ENCODE assay signal across 1 cellular context in the genomic region with DNA sequence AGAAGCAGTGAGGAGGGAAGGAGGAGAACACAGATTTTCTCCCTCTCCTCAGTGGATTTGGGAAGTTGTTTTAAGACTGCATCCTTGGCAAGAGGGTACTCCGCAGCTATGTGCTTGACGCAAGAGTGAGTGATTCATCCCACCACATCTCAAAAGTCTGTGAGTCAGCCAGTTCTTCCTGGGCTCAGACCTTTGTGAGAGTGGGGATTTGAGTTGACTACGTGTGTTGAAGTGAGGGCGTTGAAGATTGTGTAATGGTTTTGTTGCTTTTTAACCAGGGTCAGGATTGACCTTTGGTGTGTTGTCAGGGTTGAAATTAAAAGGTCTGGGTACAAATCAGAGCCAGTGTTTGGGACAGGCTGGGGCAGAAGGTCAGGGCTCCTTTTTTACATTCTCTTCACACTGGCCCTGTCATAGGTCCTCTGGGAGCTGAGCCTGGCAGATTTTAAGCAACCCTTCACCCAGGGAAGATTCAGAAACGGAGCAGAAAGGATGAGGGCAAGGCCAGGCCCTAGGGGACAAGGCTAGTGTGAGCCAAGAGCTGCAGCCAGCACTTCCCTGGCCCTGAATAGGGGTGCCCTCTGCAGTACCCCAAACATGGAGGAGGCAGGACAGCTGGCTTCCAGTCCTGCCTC.
TF ChIP-seq lines count a peak whose summit lies in the region.

No MANE protein-coding gene starts in this region.

TF ChIP-seq in HepG2, 621 proteins besides CTCF, POLR2A, EP300 and RAD21 (continued from another document and continues in another):
- TF ChIP-seq, protein P1, sequence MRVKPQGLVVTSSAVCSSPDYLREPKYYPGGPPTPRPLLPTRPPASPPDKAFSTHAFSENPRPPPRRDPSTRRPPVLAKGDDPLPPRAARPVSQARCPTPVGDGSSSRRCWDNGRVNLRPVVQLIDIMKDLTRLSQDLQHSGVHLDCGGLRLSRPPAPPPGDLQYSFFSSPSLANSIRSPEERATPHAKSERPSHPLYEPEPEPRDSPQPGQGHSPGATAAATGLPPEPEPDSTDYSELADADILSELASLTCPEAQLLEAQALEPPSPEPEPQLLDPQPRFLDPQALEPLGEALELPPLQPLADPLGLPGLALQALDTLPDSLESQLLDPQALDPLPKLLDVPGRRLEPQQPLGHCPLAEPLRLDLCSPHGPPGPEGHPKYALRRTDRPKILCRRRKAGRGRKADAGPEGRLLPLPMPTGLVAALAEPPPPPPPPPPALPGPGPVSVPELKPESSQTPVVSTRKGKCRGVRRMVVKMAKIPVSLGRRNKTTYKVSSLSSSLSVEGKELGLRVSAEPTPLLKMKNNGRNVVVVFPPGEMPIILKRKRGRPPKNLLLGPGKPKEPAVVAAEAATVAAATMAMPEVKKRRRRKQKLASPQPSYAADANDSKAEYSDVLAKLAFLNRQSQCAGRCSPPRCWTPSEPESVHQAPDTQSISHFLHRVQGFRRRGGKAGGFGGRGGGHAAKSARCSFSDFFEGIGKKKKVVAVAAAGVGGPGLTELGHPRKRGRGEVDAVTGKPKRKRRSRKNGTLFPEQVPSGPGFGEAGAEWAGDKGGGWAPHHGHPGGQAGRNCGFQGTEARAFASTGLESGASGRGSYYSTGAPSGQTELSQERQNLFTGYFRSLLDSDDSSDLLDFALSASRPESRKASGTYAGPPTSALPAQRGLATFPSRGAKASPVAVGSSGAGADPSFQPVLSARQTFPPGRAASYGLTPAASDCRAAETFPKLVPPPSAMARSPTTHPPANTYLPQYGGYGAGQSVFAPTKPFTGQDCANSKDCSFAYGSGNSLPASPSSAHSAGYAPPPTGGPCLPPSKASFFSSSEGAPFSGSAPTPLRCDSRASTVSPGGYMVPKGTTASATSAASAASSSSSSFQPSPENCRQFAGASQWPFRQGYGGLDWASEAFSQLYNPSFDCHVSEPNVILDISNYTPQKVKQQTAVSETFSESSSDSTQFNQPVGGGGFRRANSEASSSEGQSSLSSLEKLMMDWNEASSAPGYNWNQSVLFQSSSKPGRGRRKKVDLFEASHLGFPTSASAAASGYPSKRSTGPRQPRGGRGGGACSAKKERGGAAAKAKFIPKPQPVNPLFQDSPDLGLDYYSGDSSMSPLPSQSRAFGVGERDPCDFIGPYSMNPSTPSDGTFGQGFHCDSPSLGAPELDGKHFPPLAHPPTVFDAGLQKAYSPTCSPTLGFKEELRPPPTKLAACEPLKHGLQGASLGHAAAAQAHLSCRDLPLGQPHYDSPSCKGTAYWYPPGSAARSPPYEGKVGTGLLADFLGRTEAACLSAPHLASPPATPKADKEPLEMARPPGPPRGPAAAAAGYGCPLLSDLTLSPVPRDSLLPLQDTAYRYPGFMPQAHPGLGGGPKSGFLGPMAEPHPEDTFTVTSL (CRISPR knock-in tag; IDR thresholded peaks at IDR 0.05; ENCODE audit: borderline replicate concordance), result peak; percentile 96
- TF ChIP-seq ZNF224 (CRISPR knock-in tag; IDR thresholded peaks at IDR 0.05) (no peak), POLR2G (IDR thresholded peaks at IDR 0.05; ENCODE audit: low read depth, low read length) (no peak), TOE1 (CRISPR knock-in tag; IDR thresholded peaks at IDR 0.05) (0 out of 2 replicates have a peak, but pooled peaks have one; percentile 29), ZNF205 (CRISPR knock-in tag; IDR thresholded peaks at IDR 0.05) (peak; percentile 72; the same call in 1 of the 2 replicates), KDM1A (CRISPR knock-in tag; IDR thresholded peaks at IDR 0.05) (peak; percentile 86), ZFP36L1 (CRISPR knock-in tag; IDR thresholded peaks at IDR 0.05) (0 out of 2 replicates have a peak, but pooled peaks have one; percentile 50), SNAPC2 (CRISPR knock-in tag; IDR thresholded peaks at IDR 0.05) (peak; percentile 83; the same call in 1 of the 2 replicates), ZNF670 (CRISPR knock-in tag; IDR thresholded peaks at IDR 0.05; ENCODE audit: borderline replicate concordance) (peak; percentile 77; the same call in 1 of the 2 replicates), ZNF878 (CRISPR knock-in tag; IDR thresholded peaks at IDR 0.05) (peak; percentile 91), GATAD2A (CRISPR knock-in tag; IDR thresholded peaks at IDR 0.05) (peak; percentile 94), ZNF563 (CRISPR knock-in tag; IDR thresholded peaks at IDR 0.05) (0 out of 2 replicates have a peak, but pooled peaks have one; percentile 37), ATRX (CRISPR knock-in tag; IDR thresholded peaks at IDR 0.05; ENCODE audit: borderline replicate concordance) (no peak), DNMT1 (CRISPR knock-in tag; IDR thresholded peaks at IDR 0.05) (no peak), ETV5 (CRISPR knock-in tag; IDR thresholded peaks at IDR 0.05; ENCODE audit: borderline replicate concordance) (peak; percentile 62; the same call in 1 of the 2 replicates), ZNF274 (CRISPR knock-in tag; IDR thresholded peaks at IDR 0.05) (no peak), NR2F6 (IDR thresholded peaks at IDR 0.05) (peak; percentile 99), NR2F6 (CRISPR knock-in tag; IDR thresholded peaks at IDR 0.05) (peak; percentile 99), ZNF317 (CRISPR knock-in tag; IDR thresholded peaks at IDR 0.05) (peak; percentile 78; the same call in 1 of the 2 replicates), BCL6 (CRISPR knock-in tag; IDR thresholded peaks at IDR 0.05) (peak; percentile 84), ARNTL (CRISPR knock-in tag; IDR thresholded peaks at IDR 0.05) (peak; percentile 55; the same call in 1 of the 2 replicates), MIER2 (CRISPR knock-in tag; IDR thresholded peaks at IDR 0.05) (peak; percentile 84)
- TF ChIP-seq, protein P2, sequence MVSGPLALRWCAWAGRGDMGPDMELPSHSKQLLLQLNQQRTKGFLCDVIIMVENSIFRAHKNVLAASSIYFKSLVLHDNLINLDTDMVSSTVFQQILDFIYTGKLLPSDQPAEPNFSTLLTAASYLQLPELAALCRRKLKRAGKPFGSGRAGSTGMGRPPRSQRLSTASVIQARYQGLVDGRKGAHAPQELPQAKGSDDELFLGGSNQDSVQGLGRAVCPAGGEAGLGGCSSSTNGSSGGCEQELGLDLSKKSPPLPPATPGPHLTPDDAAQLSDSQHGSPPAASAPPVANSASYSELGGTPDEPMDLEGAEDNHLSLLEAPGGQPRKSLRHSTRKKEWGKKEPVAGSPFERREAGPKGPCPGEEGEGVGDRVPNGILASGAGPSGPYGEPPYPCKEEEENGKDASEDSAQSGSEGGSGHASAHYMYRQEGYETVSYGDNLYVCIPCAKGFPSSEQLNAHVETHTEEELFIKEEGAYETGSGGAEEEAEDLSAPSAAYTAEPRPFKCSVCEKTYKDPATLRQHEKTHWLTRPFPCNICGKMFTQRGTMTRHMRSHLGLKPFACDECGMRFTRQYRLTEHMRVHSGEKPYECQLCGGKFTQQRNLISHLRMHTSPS (CRISPR knock-in tag; IDR thresholded peaks at IDR 0.05; ENCODE audit: low read depth), result peak; percentile 18; the same call in 1 of the 2 replicates
- TF ChIP-seq, protein P3, sequence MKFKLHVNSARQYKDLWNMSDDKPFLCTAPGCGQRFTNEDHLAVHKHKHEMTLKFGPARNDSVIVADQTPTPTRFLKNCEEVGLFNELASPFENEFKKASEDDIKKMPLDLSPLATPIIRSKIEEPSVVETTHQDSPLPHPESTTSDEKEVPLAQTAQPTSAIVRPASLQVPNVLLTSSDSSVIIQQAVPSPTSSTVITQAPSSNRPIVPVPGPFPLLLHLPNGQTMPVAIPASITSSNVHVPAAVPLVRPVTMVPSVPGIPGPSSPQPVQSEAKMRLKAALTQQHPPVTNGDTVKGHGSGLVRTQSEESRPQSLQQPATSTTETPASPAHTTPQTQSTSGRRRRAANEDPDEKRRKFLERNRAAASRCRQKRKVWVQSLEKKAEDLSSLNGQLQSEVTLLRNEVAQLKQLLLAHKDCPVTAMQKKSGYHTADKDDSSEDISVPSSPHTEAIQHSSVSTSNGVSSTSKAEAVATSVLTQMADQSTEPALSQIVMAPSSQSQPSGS (CRISPR knock-in tag; IDR thresholded peaks at IDR 0.05), result peak; percentile 80
- TF ChIP-seq, protein P4, sequence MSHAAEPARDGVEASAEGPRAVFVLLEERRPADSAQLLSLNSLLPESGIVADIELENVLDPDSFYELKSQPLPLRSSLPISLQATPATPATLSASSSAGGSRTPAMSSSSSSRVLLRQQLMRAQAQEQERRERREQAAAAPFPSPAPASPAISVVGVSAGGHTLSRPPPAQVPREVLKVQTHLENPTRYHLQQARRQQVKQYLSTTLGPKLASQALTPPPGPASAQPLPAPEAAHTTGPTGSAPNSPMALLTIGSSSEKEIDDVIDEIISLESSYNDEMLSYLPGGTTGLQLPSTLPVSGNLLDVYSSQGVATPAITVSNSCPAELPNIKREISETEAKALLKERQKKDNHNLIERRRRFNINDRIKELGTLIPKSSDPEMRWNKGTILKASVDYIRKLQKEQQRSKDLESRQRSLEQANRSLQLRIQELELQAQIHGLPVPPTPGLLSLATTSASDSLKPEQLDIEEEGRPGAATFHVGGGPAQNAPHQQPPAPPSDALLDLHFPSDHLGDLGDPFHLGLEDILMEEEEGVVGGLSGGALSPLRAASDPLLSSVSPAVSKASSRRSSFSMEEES (CRISPR knock-in tag; IDR thresholded peaks at IDR 0.05), result 0 out of 2 replicates have a peak, but pooled peaks have one; percentile 57
- TF ChIP-seq, protein P5, sequence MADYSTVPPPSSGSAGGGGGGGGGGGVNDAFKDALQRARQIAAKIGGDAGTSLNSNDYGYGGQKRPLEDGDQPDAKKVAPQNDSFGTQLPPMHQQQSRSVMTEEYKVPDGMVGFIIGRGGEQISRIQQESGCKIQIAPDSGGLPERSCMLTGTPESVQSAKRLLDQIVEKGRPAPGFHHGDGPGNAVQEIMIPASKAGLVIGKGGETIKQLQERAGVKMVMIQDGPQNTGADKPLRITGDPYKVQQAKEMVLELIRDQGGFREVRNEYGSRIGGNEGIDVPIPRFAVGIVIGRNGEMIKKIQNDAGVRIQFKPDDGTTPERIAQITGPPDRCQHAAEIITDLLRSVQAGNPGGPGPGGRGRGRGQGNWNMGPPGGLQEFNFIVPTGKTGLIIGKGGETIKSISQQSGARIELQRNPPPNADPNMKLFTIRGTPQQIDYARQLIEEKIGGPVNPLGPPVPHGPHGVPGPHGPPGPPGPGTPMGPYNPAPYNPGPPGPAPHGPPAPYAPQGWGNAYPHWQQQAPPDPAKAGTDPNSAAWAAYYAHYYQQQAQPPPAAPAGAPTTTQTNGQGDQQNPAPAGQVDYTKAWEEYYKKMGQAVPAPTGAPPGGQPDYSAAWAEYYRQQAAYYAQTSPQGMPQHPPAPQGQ (CRISPR knock-in tag; IDR thresholded peaks at IDR 0.05; ENCODE audit: borderline replicate concordance), result no peak; the same call in 1 of the 2 replicates
- TF ChIP-seq, protein P6, sequence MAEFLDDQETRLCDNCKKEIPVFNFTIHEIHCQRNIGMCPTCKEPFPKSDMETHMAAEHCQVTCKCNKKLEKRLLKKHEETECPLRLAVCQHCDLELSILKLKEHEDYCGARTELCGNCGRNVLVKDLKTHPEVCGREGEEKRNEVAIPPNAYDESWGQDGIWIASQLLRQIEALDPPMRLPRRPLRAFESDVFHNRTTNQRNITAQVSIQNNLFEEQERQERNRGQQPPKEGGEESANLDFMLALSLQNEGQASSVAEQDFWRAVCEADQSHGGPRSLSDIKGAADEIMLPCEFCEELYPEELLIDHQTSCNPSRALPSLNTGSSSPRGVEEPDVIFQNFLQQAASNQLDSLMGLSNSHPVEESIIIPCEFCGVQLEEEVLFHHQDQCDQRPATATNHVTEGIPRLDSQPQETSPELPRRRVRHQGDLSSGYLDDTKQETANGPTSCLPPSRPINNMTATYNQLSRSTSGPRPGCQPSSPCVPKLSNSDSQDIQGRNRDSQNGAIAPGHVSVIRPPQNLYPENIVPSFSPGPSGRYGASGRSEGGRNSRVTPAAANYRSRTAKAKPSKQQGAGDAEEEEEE (CRISPR knock-in tag; IDR thresholded peaks at IDR 0.05; ENCODE audit: borderline replicate concordance), result no peak
- TF ChIP-seq, protein P7, sequence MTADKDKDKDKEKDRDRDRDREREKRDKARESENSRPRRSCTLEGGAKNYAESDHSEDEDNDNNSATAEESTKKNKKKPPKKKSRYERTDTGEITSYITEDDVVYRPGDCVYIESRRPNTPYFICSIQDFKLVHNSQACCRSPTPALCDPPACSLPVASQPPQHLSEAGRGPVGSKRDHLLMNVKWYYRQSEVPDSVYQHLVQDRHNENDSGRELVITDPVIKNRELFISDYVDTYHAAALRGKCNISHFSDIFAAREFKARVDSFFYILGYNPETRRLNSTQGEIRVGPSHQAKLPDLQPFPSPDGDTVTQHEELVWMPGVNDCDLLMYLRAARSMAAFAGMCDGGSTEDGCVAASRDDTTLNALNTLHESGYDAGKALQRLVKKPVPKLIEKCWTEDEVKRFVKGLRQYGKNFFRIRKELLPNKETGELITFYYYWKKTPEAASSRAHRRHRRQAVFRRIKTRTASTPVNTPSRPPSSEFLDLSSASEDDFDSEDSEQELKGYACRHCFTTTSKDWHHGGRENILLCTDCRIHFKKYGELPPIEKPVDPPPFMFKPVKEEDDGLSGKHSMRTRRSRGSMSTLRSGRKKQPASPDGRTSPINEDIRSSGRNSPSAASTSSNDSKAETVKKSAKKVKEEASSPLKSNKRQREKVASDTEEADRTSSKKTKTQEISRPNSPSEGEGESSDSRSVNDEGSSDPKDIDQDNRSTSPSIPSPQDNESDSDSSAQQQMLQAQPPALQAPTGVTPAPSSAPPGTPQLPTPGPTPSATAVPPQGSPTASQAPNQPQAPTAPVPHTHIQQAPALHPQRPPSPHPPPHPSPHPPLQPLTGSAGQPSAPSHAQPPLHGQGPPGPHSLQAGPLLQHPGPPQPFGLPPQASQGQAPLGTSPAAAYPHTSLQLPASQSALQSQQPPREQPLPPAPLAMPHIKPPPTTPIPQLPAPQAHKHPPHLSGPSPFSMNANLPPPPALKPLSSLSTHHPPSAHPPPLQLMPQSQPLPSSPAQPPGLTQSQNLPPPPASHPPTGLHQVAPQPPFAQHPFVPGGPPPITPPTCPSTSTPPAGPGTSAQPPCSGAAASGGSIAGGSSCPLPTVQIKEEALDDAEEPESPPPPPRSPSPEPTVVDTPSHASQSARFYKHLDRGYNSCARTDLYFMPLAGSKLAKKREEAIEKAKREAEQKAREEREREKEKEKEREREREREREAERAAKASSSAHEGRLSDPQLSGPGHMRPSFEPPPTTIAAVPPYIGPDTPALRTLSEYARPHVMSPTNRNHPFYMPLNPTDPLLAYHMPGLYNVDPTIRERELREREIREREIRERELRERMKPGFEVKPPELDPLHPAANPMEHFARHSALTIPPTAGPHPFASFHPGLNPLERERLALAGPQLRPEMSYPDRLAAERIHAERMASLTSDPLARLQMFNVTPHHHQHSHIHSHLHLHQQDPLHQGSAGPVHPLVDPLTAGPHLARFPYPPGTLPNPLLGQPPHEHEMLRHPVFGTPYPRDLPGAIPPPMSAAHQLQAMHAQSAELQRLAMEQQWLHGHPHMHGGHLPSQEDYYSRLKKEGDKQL (CRISPR knock-in tag; IDR thresholded peaks at IDR 0.05; ENCODE audit: low read depth), result peak; percentile 77
